26 cellular contexts compared by ENCODE assay signal in genomic region chr18:22685788-22686187, GRCh38.
"Had no signal": no experiment of that assay in that cellular context is flagged by ENCODE, and none has a peak within 500 bp of the region (broad histone marks: within the 10 kb centered on the region; RNA-seq: fewer than 3 reads in every experiment).

No MANE protein-coding gene starts in this region.

- H3K27me3 ChIP-seq: colonic mucosa, esophagus squamous epithelium, gastrocnemius medialis, heart right ventricle had no signal

- H3K4me1 ChIP-seq: colonic mucosa, gastrocnemius medialis had no signal

- H3K4me3 ChIP-seq: colonic mucosa, esophagus squamous epithelium, gastrocnemius medialis, heart right ventricle, left ventricle myocardium inferior, lower lobe of right lung, mucosa of descending colon had no signal

- H3K27ac Mint-ChIP-seq: dendritic cell treated with granulocyte-macrophage colony-stimulating factor and Interleukin-4, amounts not matched to agents 40 ng/mL and 50 ng/mL, for 4 days; effector memory CD8-positive, alpha-beta T cell; endodermal cell; mesothelial cell of epicardium had no signal

- H3K27me3 Mint-ChIP-seq: dendritic cell treated with granulocyte-macrophage colony-stimulating factor and Interleukin-4, amounts not matched to agents 40 ng/mL and 50 ng/mL, for 4 days had no signal

- H3K4me1 Mint-ChIP-seq: endodermal cell had no signal

- H3K4me3 Mint-ChIP-seq: dendritic cell treated with granulocyte-macrophage colony-stimulating factor and Interleukin-4, amounts not matched to agents 40 ng/mL and 50 ng/mL, for 4 days; effector memory CD8-positive, alpha-beta T cell; endodermal cell; mesothelial cell of epicardium had no signal

- ATAC-seq: effector memory CD8-positive, alpha-beta T cell; esophagus mucosa; gastrocnemius medialis; heart right ventricle; left cardiac atrium; lower lobe of right lung; mucosa of descending colon had no signal

- H3K9me3 Mint-ChIP-seq: dendritic cell treated with granulocyte-macrophage colony-stimulating factor and Interleukin-4, amounts not matched to agents 40 ng/mL and 50 ng/mL, for 4 days; effector memory CD8-positive, alpha-beta T cell had no signal

- H3K27ac ChIP-seq: epithelial cell of prostate, esophagus squamous epithelium, gastrocnemius medialis, heart right ventricle, left ventricle myocardium inferior, lower lobe of right lung had no signal

- H3K36me3 ChIP-seq: colonic mucosa, esophagus squamous epithelium, gastrocnemius medialis, heart right ventricle, left ventricle myocardium inferior, lower lobe of right lung had no signal

- H3K9me3 ChIP-seq: colonic mucosa, esophagus squamous epithelium, gastrocnemius medialis, lower lobe of right lung, mucosa of descending colon had no signal

- DNase-seq: colonic mucosa; cortex of kidney; effector CD8-positive, alpha-beta T cell; effector memory CD8-positive, alpha-beta T cell; endodermal cell; erythroblast; esophagus squamous epithelium; foreskin fibroblast; foreskin melanocyte; gastrocnemius medialis; glutamatergic neuron; head of caudate nucleus; heart right ventricle; hippocampal formation; left cardiac atrium; left ventricle myocardium inferior; lower lobe of right lung; mesenchymal stem cell; mucosa of descending colon had no signal

- FAIRE-seq: endometrium, islet of Langerhans, keratinocyte had no signal
